Comparison of ENCODE assay signal across 19 cellular contexts in the genomic region with DNA sequence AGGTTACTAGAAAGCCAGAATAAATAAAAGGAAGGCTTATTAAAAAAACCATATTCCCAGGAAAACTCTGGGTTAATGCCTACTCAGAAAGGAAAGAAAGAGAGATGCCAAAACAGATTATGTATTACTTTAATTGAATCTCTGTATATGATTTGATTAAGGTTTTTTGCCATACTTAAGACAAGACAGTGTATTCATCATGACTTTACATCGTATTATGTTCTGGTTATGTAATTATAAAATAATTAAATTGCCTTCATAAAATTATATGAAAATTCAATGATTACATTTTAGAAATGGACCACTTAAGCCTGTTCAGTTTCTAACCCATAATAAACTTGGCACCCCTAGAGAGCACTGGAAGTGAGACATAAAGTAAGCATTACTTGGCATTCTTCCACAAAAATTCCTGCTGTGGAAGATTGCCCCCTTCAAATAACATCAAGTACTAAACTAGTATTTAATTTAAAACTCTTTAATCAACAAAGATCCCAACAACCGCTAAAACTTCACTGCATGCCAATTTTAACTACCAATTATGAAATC. TPM values are rescaled to one million over a fixed set of nuclear protein-coding genes. Genes with fewer than 3 reads are reported as not detected.
A peak's percentile ranks its signal among the peaks of the same experiment; 100 is the strongest.
DNase-seq lines count a peak whose midpoint lies in the region; ATAC-seq and TF ChIP-seq lines count a peak whose summit lies in the region.
"Had no signal": no experiment of that assay in that cellular context is flagged by ENCODE, and none has a peak within 500 bp of the region (broad histone marks: within the 10 kb centered on the region; RNA-seq: fewer than 3 reads in every experiment).

No MANE protein-coding gene starts in this region.

- H3K27me3 ChIP-seq in A673 (replicated peaks; ENCODE audit: insufficient read depth, low read depth, low read length, poor library complexity): no peaks in the 10 kb centered on the region

- no TSS peak for BruUV-seq in A673 (replicated peaks; lab: Mats Ljungman, UMichigan)

- intact Hi-C loops in A673 (cut with micrococcal nuclease; ENCODE audit: unreplicated experiment): loop anchor here (10.0 kb wide), 1 partner anchor 1106 kb away; no protein-coding TSS in a partner anchor

- TF ChIP-seq CTCF in A673 (conservative IDR thresholded peaks at IDR 0.05; ENCODE audit: low read depth, low read length) (no peak), cardiac fibroblast (IDR thresholded peaks at IDR 0.05; ENCODE audit: low read depth, low read length) (no peak)

- POLR2A ChIA-PET in A673 (lab: Charles Lee; ENCODE audit: low non-redundant PET): no interaction called here

- H3K4me3 ChIP-seq in A673 (ENCODE audit: low read depth, low read length, poor library complexity, severe bottlenecking): no peak overlapping the region
- H3K4me3 ChIP-seq in cardiac fibroblast (replicated peaks in 1 of 2; ENCODE audit: low read depth in 2 of 2, low read length in 2 of 2): no peak overlapping the region
- H3K4me3 ChIP-seq: PC-9 had no signal

- H3K9me3 ChIP-seq in A673 (ENCODE audit: low read depth, low read length, poor library complexity, severe bottlenecking): no peaks in the 10 kb centered on the region

- no peaks in the 10 kb centered on the region for H3K36me3 ChIP-seq in A673 (ENCODE audit: insufficient read depth, low read length, poor library complexity, severe bottlenecking)

- peaks cover 49% of the 10 kb centered on the region for H3K4me1 ChIP-seq in A673 (ENCODE audit: insufficient read depth, low read length, poor library complexity, severe bottlenecking)

- H3K27ac ChIP-seq in A673 (ENCODE audit: low read depth, low read length, poor library complexity, severe bottlenecking): no peak overlapping the region
- H3K27ac ChIP-seq: KMS-11, PC-9, RWPE1 had no signal

- no peak for ATAC-seq in HG02623 (IDR thresholded peaks at IDR 0.05; ENCODE audit: unreplicated experiment)
- ATAC-seq: T-cell had no signal

- CTCF ChIA-PET in A673 (lab: Charles Lee): no interaction called here

- DNase-seq in A673 (ENCODE audit: low spot score) (peak; percentile 76), EL (peak; percentile 32), NCI-H69 (lab: John Stamatoyannopoulos, UW) (peak; percentile 88), cardiac fibroblast (ENCODE audit: low read depth in 2 of 2) (peak; percentile 35 to 39), DMS53 treated with DMSO at 0.1 percent for 48 hours (lab: John Stamatoyannopoulos, UW; ENCODE audit: unreplicated experiment) (no peak), GM03348 (ENCODE audit: low spot score) (no peak)
- no peak for DNase-seq in activated naive CD4-positive, alpha-beta T cell treated with Interleukin-2 at 50 U/mL for 16 hours
- DNase-seq: DMS79, GF-D8, IMR-90, NCI-H1092 treated with DMSO at 0.1 percent for 48 hours, NCI-H2029 treated with DMSO at 0.1 percent for 48 hours, NCI-H524 treated with DMSO at 0.1 percent for 48 hours, PC-9, SHP77 treated with DMSO at 0.1 percent for 48 hours, T-cell had no signal

RNA-seq across cellular contexts. Expression of gene IBTK, which starts 20.8 kb away (rescaled TPM):
- total RNA-seq in A673 (2021): 41.3 and 45.5 TPM in 2 replicates

Comparison
In these comparisons a context has a peak if more than half of its experiments do, and no peak if none do; other contexts are left out.
1. DNase-seq: peak in A673 (single experiment), EL (single experiment), NCI-H69 (single experiment) and cardiac fibroblast (2 of 2); none in DMS53 treated with DMSO at 0.1 percent for 48 hours (single experiment), activated naive CD4-positive, alpha-beta T cell treated with Interleukin-2 at 50 U/mL for 16 hours (single experiment) and GM03348 (single experiment).